In the genomic region with DNA sequence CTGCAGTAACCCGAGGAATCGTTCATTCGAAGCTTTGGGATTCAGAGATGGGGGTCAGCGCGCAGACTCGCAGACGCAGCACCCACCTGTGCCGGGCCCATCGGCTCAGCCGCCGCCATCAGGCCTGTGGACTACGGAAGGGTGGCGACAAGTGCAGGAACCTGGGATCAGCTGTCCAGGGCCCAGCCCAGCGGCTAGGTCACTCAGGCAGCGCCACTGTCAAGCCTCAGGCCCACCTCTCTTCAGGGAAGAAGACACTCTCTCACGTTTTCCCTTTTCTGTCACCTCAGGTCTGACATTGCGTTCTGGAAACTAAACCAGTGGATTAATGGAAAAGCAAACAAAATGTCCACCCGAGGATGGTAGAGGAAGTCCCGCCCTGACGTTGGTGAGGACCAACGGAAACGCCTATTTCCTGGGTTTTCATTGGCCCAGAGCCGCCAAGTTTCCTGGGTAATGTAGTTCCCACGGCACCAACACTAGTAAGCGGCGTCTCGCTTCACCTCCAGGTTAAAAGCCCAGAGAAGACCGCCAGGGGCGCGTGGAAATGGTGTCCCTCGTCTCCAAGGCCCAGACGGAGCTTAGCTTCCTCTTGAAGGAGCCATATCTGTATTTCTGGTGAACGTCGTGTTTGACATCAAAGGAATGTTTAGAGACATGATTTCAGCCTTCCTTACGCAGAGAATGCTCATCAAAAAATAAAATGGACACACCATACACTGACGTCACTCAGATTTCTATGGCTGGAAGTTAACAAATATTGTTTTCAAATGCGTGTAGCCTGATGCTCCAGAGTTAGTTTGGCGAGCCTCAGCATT, we compare ENCODE assay signal across 8 cellular contexts. TPM values are rescaled to one million over a fixed set of nuclear protein-coding genes. Genes with fewer than 3 reads are reported as not detected.
DNase-seq lines count a peak whose midpoint lies in the region; ATAC-seq and TF ChIP-seq lines count a peak whose summit lies in the region.

A gene (minus strand): TSS at position 376 of the 818 bp plus-strand sequence. CDS start 257 bp downstream, at position 119.

- ATAC-seq in GM18873 (IDR thresholded peaks at IDR 0.05; ENCODE audit: low FRiP score, unreplicated experiment) (peak; percentile 74), HG03139 (IDR thresholded peaks at IDR 0.05; ENCODE audit: unreplicated experiment) (peak; percentile 97)

- H3K4me3 ChIP-seq in AG09309 (ENCODE audit: control insufficient read depth, low read depth, low read length) (peak within 1 kb of the TSS; percentile 54), colonic mucosa (peak within 1 kb of the TSS; percentile 63)

- no peaks in the 10 kb centered on the region for H3K36me3 ChIP-seq in colonic mucosa

- peak within 1 kb of the TSS; percentile 45 for H3K27ac ChIP-seq in colonic mucosa
- H3K27ac ChIP-seq in layer of hippocampus (ENCODE audit: low read depth, low read length), result peak within 1 kb of the TSS; percentile 66

- H3K4me1 ChIP-seq in colonic mucosa, result no peaks in the 10 kb centered on the region

- H3K9me3 ChIP-seq in colonic mucosa, result no peaks in the 10 kb centered on the region

- peak; percentile 77 for TF ChIP-seq CTCF in AG09309 (IDR thresholded peaks at IDR 0.05; ENCODE audit: control insufficient read depth, insufficient read depth, low read depth, low read length, missing control alignments)
- TF ChIP-seq CTCF in colonic mucosa (IDR thresholded peaks at IDR 0.05), result no peak

- H3K27me3 ChIP-seq in colonic mucosa (no peaks in the 10 kb centered on the region), layer of hippocampus (ENCODE audit: control insufficient read depth, insufficient read depth, low read length) (no peaks in the 10 kb centered on the region)

- H3K9ac ChIP-seq in colonic mucosa (ENCODE audit: low read depth in 2 of 2, low read length in 2 of 2), result peak within 1 kb of the TSS in 1 of 2 donors; percentile 54

- peak; percentile 79 for DNase-seq in AG09309 (ENCODE audit: low read depth)
- DNase-seq in NCI-H226, result peak; percentile 99
- DNase-seq in activated CD4-positive, alpha-beta T cell treated with anti-CD3 and anti-CD28 coated beads for 4 hours, result peak; percentile 85 to 86
- DNase-seq in colonic mucosa, result peak; percentile 93
- DNase-seq in stimulated activated CD4-positive, alpha-beta T cell treated with anti-CD3 and anti-CD28 coated beads, Interleukin-1b, Interleukin-23, amount 100 ng/mL, for 24 hours (ENCODE audit: low read depth in 4 of 4, low spot score in 1 of 4), result peak; percentile 64 to 76 (median 74)

- intact Hi-C loops in colonic mucosa (cut with DNase I), result no loop called here

RNA-seq across cellular contexts. Expression of the gene that starts here (rescaled TPM):
- 1 to 10 TPM; 3.5 to 5.3 TPM for total RNA-seq in colonic mucosa

Comparison
In these comparisons a context has a peak if more than half of its experiments do, and no peak if none do; other contexts are left out.
1. Peak in every context shown above with its lines: DNase-seq, ATAC-seq, H3K4me3 ChIP-seq and H3K27ac ChIP-seq.